In the genomic region with DNA sequence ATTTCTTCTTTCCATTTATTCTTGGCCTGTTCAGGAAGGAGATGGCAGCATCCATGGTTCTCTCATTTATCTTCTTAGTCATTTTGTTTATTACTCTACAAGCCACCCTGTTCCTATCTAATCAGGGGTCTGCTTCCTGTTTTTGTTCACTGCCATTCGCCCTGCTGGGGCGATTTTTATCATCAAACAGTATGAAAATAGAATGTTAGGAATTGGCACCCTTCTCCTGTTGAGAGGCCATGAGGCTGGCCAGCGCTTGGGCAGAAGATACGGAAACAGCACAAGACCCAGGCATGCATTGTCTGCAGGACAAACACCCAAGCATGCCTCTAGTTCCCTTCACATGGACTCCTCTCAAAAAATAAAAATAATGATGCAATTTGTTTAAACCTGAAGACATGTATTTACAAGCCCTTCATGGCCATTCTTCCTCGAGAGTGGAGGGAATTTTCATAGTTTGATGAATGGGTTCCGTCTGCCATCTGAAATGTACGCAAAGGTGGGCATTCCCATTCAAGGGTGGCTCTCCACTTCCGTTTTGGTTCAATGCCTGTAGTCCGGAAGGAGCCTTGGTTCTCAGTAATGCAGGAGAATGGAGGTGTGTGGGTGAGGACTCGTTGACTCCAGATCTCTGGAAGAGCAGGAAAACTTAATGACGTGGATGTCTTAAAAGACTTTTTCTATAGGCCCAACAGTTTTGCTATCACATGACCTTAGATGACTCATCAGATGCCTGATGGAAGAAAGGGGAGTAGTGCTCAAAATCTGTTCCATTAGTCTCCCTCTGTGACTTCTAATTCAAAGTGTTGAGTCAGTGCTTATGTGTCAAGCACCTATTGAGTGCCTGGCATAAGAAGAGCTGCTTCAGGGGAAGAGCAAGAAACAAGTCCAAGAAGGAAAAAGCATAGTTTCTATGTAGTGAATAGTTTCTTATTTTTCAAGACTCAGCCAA, we compare ENCODE assay signal across 16 cellular contexts.
DNase-seq lines count a peak whose midpoint lies in the region; ATAC-seq and TF ChIP-seq lines count a peak whose summit lies in the region.
"Had no signal": no experiment of that assay in that cellular context is flagged by ENCODE, and none has a peak within 500 bp of the region (broad histone marks: within the 10 kb centered on the region; RNA-seq: fewer than 3 reads in every experiment).

No MANE protein-coding gene starts in this region.

- H3K36me3 Mint-ChIP-seq in CD4-positive, alpha-beta T cell (ENCODE audit: low read depth) = no peaks in the 10 kb centered on the region
- H3K36me3 Mint-ChIP-seq: brain had no signal

- H4K20me1 ChIP-seq in osteoblast (ENCODE audit: insufficient read depth, low read length) = no peaks in the 10 kb centered on the region
- H4K20me1 ChIP-seq: BLaER1 had no signal

- no peak overlapping the region for H2AFZ ChIP-seq in osteoblast (ENCODE audit: low read length)

- ATAC-seq in GM21367 (IDR thresholded peaks at IDR 0.05; ENCODE audit: unreplicated experiment) (no peak), HG03432 (IDR thresholded peaks at IDR 0.05; ENCODE audit: unreplicated experiment) (no peak)
- no peak for ATAC-seq in CD4-positive, alpha-beta T cell (ENCODE audit: poor library complexity)
- ATAC-seq: effector memory CD8-positive, alpha-beta T cell; GM12878 had no signal

- H3K4me3 ChIP-seq in choroid plexus epithelial cell (ENCODE audit: low read depth, low read length) (no peak overlapping the region), osteoblast (ENCODE audit: insufficient read depth, low read length) (no peak overlapping the region)
- H3K4me3 ChIP-seq: BLaER1, GM12878 had no signal

- intact Hi-C loops in CD4-positive, alpha-beta T cell (cut with DNase I, micrococcal nuclease) = no loop called here

- no peaks in the 10 kb centered on the region for H3K27me3 ChIP-seq in osteoblast (ENCODE audit: insufficient read depth, low read length)
- H3K27me3 ChIP-seq in CD4-positive, alpha-beta T cell (ENCODE audit: control insufficient read depth, insufficient read depth, low read length) = no peaks in the 10 kb centered on the region
- H3K27me3 ChIP-seq: BLaER1 had no signal

- TF ChIP-seq CTCF in choroid plexus epithelial cell (conservative IDR thresholded peaks at IDR 0.05; ENCODE audit: low read depth, low read length) = no peak
- no peak for TF ChIP-seq CTCF in osteoblast (IDR thresholded peaks at IDR 0.05; ENCODE audit: extremely low read depth, low read depth, low read length)
- TF ChIP-seq CTCF in CD4-positive, alpha-beta T cell (IDR thresholded peaks at IDR 0.05) = no peak

- H3K4me3 Mint-ChIP-seq in CD4-positive, alpha-beta T cell = no peak overlapping the region
- H3K4me3 Mint-ChIP-seq: brain; effector memory CD8-positive, alpha-beta T cell had no signal

- no peaks in the 10 kb centered on the region for H3K9me3 ChIP-seq in osteoblast (ENCODE audit: low read depth, low read length)
- no peaks in the 10 kb centered on the region for H3K9me3 ChIP-seq in CD4-positive, alpha-beta T cell (ENCODE audit: control insufficient read depth, low read length)

- no peaks in the 10 kb centered on the region for H3K4me1 Mint-ChIP-seq in CD4-positive, alpha-beta T cell (ENCODE audit: low read depth)
- H3K4me1 Mint-ChIP-seq: brain had no signal

- H3K4me2 ChIP-seq in osteoblast (ENCODE audit: insufficient read depth, low read length) = no peak overlapping the region
- H3K4me2 ChIP-seq: BLaER1 had no signal

- H3K27ac Mint-ChIP-seq in CD4-positive, alpha-beta T cell = no peak overlapping the region
- H3K27ac Mint-ChIP-seq: brain; effector memory CD8-positive, alpha-beta T cell; progenitor cell of endocrine pancreas had no signal

- peak; percentile 93 for DNase-seq in ELR (ENCODE audit: low read depth)
- peak; percentile 76 for DNase-seq in NCI-H226
- DNase-seq in choroid plexus epithelial cell (ENCODE audit: low read depth) = peak; percentile 30
- peak; percentile 19 for DNase-seq in osteoblast (ENCODE audit: insufficient read length, low spot score, missing footprints)
- DNase-seq in superior temporal gyrus (ENCODE audit: extremely low spot score) = no peak
- no peak for DNase-seq in CD4-positive, alpha-beta T cell
- DNase-seq: effector memory CD8-positive, alpha-beta T cell; left colon; NCI-H2107; T-helper 1 cell had no signal

- H3K27ac ChIP-seq in osteoblast (ENCODE audit: low read depth, low read length) = no peak overlapping the region
- no peak overlapping the region for H3K27ac ChIP-seq in CD4-positive, alpha-beta T cell (ENCODE audit: low read depth, low read length)
- H3K27ac ChIP-seq: BLaER1 had no signal

- no peaks in the 10 kb centered on the region for H3K27me3 Mint-ChIP-seq in CD4-positive, alpha-beta T cell
- H3K27me3 Mint-ChIP-seq: brain; effector memory CD8-positive, alpha-beta T cell had no signal

- H3K79me2 ChIP-seq in osteoblast (ENCODE audit: insufficient read depth, low read length) = no peaks in the 10 kb centered on the region

- H3K9me3 Mint-ChIP-seq in CD4-positive, alpha-beta T cell = peaks cover 19% of the 10 kb centered on the region

- H3K36me3 ChIP-seq in osteoblast (ENCODE audit: insufficient read depth, low read length) = no peaks in the 10 kb centered on the region
- H3K36me3 ChIP-seq: BLaER1 had no signal

- peaks cover 14% of the 10 kb centered on the region for H3K4me1 ChIP-seq in osteoblast (ENCODE audit: insufficient read depth, low read length)
- H3K4me1 ChIP-seq: BLaER1 had no signal

- POLR2A ChIA-PET in CD4-positive, alpha-beta T cell (lab: Charles Lee) = no interaction called here

- CTCF ChIA-PET in CD4-positive, alpha-beta T cell (lab: Charles Lee) = no interaction called here

Comparison
In these comparisons a context has a peak if more than half of its experiments do, and no peak if none do; other contexts are left out.
1. DNase-seq: peak in ELR (single experiment), NCI-H226 (single experiment), choroid plexus epithelial cell (single experiment) and osteoblast (single experiment); none in superior temporal gyrus (single experiment) and CD4-positive, alpha-beta T cell (0 of 10).